Comparison of ENCODE assay signal across 22 cellular contexts in genomic region chr13:90413548-90413947, GRCh38.
DNase-seq lines count a peak whose midpoint lies in the region; ATAC-seq, FAIRE-seq and TF ChIP-seq lines count a peak whose summit lies in the region.
"Had no signal": no experiment of that assay in that cellular context is flagged by ENCODE, and none has a peak within 500 bp of the region (broad histone marks: within the 10 kb centered on the region; RNA-seq: fewer than 3 reads in every experiment).

No MANE protein-coding gene starts in this region.

- H3K4me2 ChIP-seq in SK-N-SH, result no peak overlapping the region
- H3K4me2 ChIP-seq in K562 (ENCODE audit: insufficient read depth, low read length), result no peak overlapping the region
- H3K4me2 ChIP-seq: BLaER1 had no signal

- H3K9me2 ChIP-seq in SK-N-SH, result no peaks in the 10 kb centered on the region

- TF ChIP-seq POLR2A in K562 (conservative IDR thresholded peaks at IDR 0.05), result no peak
- no peak for TF ChIP-seq POLR2A in gastroesophageal sphincter (IDR thresholded peaks at IDR 0.05)

- H3K4me3 ChIP-seq in SK-N-SH (ENCODE audit: low read depth in 2 of 2, low read length in 1 of 2) (no peak overlapping the region), K562 (no peak overlapping the region), pancreas (no peak overlapping the region), gastroesophageal sphincter (no peak overlapping the region)
- H3K4me3 ChIP-seq: BLaER1, GM12878 had no signal

- H3K27me3 ChIP-seq in SK-N-SH (ENCODE audit: insufficient read depth) (no peaks in the 10 kb centered on the region), K562 (ENCODE audit: control insufficient read depth in 2 of 2, insufficient read depth in 2 of 2, low read length in 2 of 2) (no peaks in the 10 kb centered on the region), pancreas (no peaks in the 10 kb centered on the region), gastroesophageal sphincter (no peaks in the 10 kb centered on the region)
- H3K27me3 ChIP-seq: BE2C, BLaER1 had no signal

- H3K9ac ChIP-seq in SK-N-SH, result no peak overlapping the region
- no peak overlapping the region for H3K9ac ChIP-seq in K562 (ENCODE audit: insufficient read depth in 1 of 2, low read depth in 2 of 2, low read length in 2 of 2)
- H3K9ac ChIP-seq: BLaER1 had no signal

- H3K4me1 ChIP-seq in SK-N-SH (ENCODE audit: control insufficient read depth in 1 of 2, insufficient read depth in 2 of 2, low read depth in 1 of 2, low read length in 1 of 2) (peaks cover 0 to 28% of the 10 kb centered on the region in 2 experiments; a peak in 3 of 4 replicates), K562 (replicated peaks in 1 of 2; ENCODE audit: control insufficient read depth in 2 of 2, insufficient read depth in 2 of 2, low read length in 2 of 2) (no peaks in the 10 kb centered on the region), pancreas (no peaks in the 10 kb centered on the region), gastroesophageal sphincter (no peaks in the 10 kb centered on the region)
- H3K4me1 ChIP-seq: BE2C, BLaER1 had no signal

- POLR2A ChIA-PET in SK-N-SH (lab: Yijun Ruan, JAX), result no interaction called here
- POLR2A ChIA-PET in K562 (lab: Yijun Ruan, JAX), result interaction anchor here (0.6 to 0.9 kb wide), 2 partner anchors 11 to 527 kb away, joined by 3 read pairs; no protein-coding TSS in a partner anchor

- H3K36me3 ChIP-seq in SK-N-SH (replicated peaks in 1 of 2; ENCODE audit: control insufficient read depth in 1 of 2, insufficient read depth in 2 of 2, low read length in 1 of 2) (no peaks in the 10 kb centered on the region), K562 (ENCODE audit: control insufficient read depth, insufficient read depth, low read length) (no peaks in the 10 kb centered on the region), pancreas (no peaks in the 10 kb centered on the region), gastroesophageal sphincter (no peaks in the 10 kb centered on the region)
- H3K36me3 ChIP-seq: BE2C, BLaER1 had no signal

- TF ChIP-seq RAD21 in SK-N-SH (IDR thresholded peaks at IDR 0.05; ENCODE audit: low read length), result no peak
- TF ChIP-seq RAD21 in K562 (CRISPR knock-in tag; conservative IDR thresholded peaks at IDR 0.05 in 1 of 2, IDR thresholded peaks at IDR 0.05 in 1 of 2), result no peak

- TF ChIP-seq CTCF in SK-N-SH (IDR thresholded peaks at IDR 0.05), result no peak
- no peak for TF ChIP-seq CTCF in K562 (IDR thresholded peaks at IDR 0.05 in 2 of 3, conservative IDR thresholded peaks at IDR 0.05 in 1 of 3; ENCODE audit: insufficient read depth in 2 of 3, low read depth in 1 of 3, low read length in 3 of 3)
- no peak for TF ChIP-seq CTCF in pancreas (IDR thresholded peaks at IDR 0.05)
- no peak for TF ChIP-seq CTCF in gastroesophageal sphincter (IDR thresholded peaks at IDR 0.05)

- H3K27ac ChIP-seq in SK-N-SH (ENCODE audit: low read depth in 2 of 2, low read length in 1 of 2) (no peak overlapping the region), K562 (ENCODE audit: extremely low read depth, low read depth, low read length) (no peak overlapping the region), pancreas (no peak overlapping the region), gastroesophageal sphincter (no peak overlapping the region)
- H3K27ac ChIP-seq: 22Rv1, BLaER1 had no signal

- 0 out of 2 replicates have a peak overlapping the region, but pooled peaks have one; percentile 13 for H2AFZ ChIP-seq in SK-N-SH (ENCODE audit: low read depth)
- H2AFZ ChIP-seq in K562 (ENCODE audit: low read depth, low read length), result no peak overlapping the region

- H3F3A ChIP-seq in SK-N-SH (replicated peaks; ENCODE audit: insufficient read depth), result peaks cover 22% of the 10 kb centered on the region

- H4K20me1 ChIP-seq in SK-N-SH (ENCODE audit: insufficient read depth) (no peaks in the 10 kb centered on the region), K562 (replicated peaks; ENCODE audit: control insufficient read depth, insufficient read depth, low read length) (no peaks in the 10 kb centered on the region)
- H4K20me1 ChIP-seq: BLaER1 had no signal

- DNase-seq in SK-N-SH (no peak), K562 (ENCODE audit: extremely low read depth in 1 of 4, low spot score in 3 of 4) (no peak), pancreas (no peak)
- DNase-seq: ACHN; BE2C; C1 segment of cervical spinal cord; Calu3; CD4-positive, alpha-beta memory T cell; CD4-positive, CD25-positive, alpha-beta regulatory T cell; CD8-positive, alpha-beta memory T cell; COR-L47; DMS79 treated with DMSO at 0.1 percent for 48 hours; GDM1 had no signal

- in situ Hi-C loops in K562 (cut with MboI), result no loop called here

- BruUV-seq in K562 (replicated peaks; lab: Mats Ljungman, UMichigan), result no TSS peak

- no peaks in the 10 kb centered on the region for H3K9me1 ChIP-seq in K562 (ENCODE audit: control insufficient read depth, insufficient read depth, low read length)

- H3K9me3 ChIP-seq in SK-N-SH (no peaks in the 10 kb centered on the region), K562 (replicated peaks; ENCODE audit: control insufficient read depth, insufficient read depth, low read depth, low read length) (no peaks in the 10 kb centered on the region; the same call in 1 of the 2 replicates), pancreas (no peaks in the 10 kb centered on the region), gastroesophageal sphincter (no peaks in the 10 kb centered on the region)
- H3K9me3 ChIP-seq: BE2C, BLaER1 had no signal

- no peaks in the 10 kb centered on the region for H3K79me2 ChIP-seq in SK-N-SH (ENCODE audit: insufficient read depth)
- H3K79me2 ChIP-seq in K562 (ENCODE audit: control insufficient read depth, insufficient read depth, low read length), result no peaks in the 10 kb centered on the region

- WGBS in SK-N-SH (ENCODE audit: low lambda C conversion rate), result 0% methylated on average over 1 of the region's 1 CpG
- 0% methylated on average over 1 of the region's 1 CpG for WGBS in K562 (ENCODE audit: insufficient coverage, low coverage, missing lambda C conversion rate)
- 0% methylated on average over 1 of the region's 1 CpG for WGBS in pancreas, 2 donors
- WGBS in gastroesophageal sphincter (ENCODE audit: low coverage in 1 of 2), 2 donors, result 0% methylated on average over 1 of the region's 1 CpG

- CTCF ChIA-PET in SK-N-SH (lab: Yijun Ruan, JAX), result no interaction called here
- CTCF ChIA-PET in K562 (lab: Yijun Ruan, JAX; ENCODE audit: low intra/inter-chr PET ratio), result no interaction called here

- intact Hi-C loops in K562 (cut with micrococcal nuclease), result no loop called here
- intact Hi-C loops in pancreas (cut with DNase I), result no loop called here

- FAIRE-seq in K562 (lab: Jason Lieb, UNC), result no peak
- peak; percentile 54 for FAIRE-seq in pancreas (lab: Jason Lieb, UNC)
- FAIRE-seq: D721Med, GM12878, GM12892, GM18507 had no signal

- ATAC-seq in SK-N-SH treated with all-trans-retinoic acid at 6 μM for 48 hours (no peak), K562 (no peak), pancreas (no peak), HG03439 (IDR thresholded peaks at IDR 0.05; ENCODE audit: unreplicated experiment) (no peak), gastroesophageal sphincter (no peak)
- ATAC-seq: GM12878 had no signal

- TF ChIP-seq EP300 in SK-N-SH (IDR thresholded peaks at IDR 0.05; ENCODE audit: borderline replicate concordance in 1 of 2, low read depth in 1 of 2, low read length in 1 of 2), result no peak
- no peak for TF ChIP-seq EP300 in K562 (IDR thresholded peaks at IDR 0.05; ENCODE audit: low read length)
- TF ChIP-seq EP300 in gastroesophageal sphincter (IDR thresholded peaks at IDR 0.05), result no peak

TF ChIP-seq in SK-N-SH, 30 proteins besides CTCF, POLR2A, EP300 and RAD21 (continues in another document):
- TF ChIP-seq, protein P1, sequence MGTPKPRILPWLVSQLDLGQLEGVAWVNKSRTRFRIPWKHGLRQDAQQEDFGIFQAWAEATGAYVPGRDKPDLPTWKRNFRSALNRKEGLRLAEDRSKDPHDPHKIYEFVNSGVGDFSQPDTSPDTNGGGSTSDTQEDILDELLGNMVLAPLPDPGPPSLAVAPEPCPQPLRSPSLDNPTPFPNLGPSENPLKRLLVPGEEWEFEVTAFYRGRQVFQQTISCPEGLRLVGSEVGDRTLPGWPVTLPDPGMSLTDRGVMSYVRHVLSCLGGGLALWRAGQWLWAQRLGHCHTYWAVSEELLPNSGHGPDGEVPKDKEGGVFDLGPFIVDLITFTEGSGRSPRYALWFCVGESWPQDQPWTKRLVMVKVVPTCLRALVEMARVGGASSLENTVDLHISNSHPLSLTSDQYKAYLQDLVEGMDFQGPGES (IDR thresholded peaks at IDR 0.05; ENCODE audit: low read depth, low read length), result no peak
- TF ChIP-seq TEAD4 (IDR thresholded peaks at IDR 0.05; ENCODE audit: borderline replicate concordance, insufficient read depth) (no peak), GATA2 (CRISPR knock-in tag; IDR thresholded peaks at IDR 0.05) (no peak), POLR2AphosphoS5 (IDR thresholded peaks at IDR 0.05; ENCODE audit: low read depth, low read length) (no peak)

TF ChIP-seq in SK-N-SH treated with all-trans-retinoic acid at 6 μM for 48 hours, 23 proteins besides CTCF, POLR2A, EP300 and RAD21 (continues in another document):
- TF ChIP-seq ESRRG (CRISPR knock-in tag; IDR thresholded peaks at IDR 0.05) (no peak), BACH2 (CRISPR knock-in tag; IDR thresholded peaks at IDR 0.05; ENCODE audit: borderline replicate concordance) (no peak), PPARA (CRISPR knock-in tag; IDR thresholded peaks at IDR 0.05; ENCODE audit: borderline replicate concordance) (no peak), ZFP30 (CRISPR knock-in tag; IDR thresholded peaks at IDR 0.05) (no peak)

TF ChIP-seq in K562, 482 proteins besides CTCF, POLR2A, EP300 and RAD21:
- peak; percentile 31; the same call in 1 of the 2 replicates for TF ChIP-seq ZNF274 (IDR thresholded peaks at IDR 0.05; ENCODE audit: borderline replicate concordance, low read depth, low read length)
- TF ChIP-seq TFAM (CRISPR knock-in tag; conservative IDR thresholded peaks at IDR 0.05), result peak; percentile 92; the same call in 1 of the 2 replicates
- TF ChIP-seq ZNF217 (CRISPR knock-in tag; IDR thresholded peaks at IDR 0.05), result no peak
- peak in 1 of 2 experiments; percentile 19 for TF ChIP-seq NCOA2 (IDR thresholded peaks at IDR 0.05; ENCODE audit: partially characterized antibody in 2 of 2)
- TF ChIP-seq CXXC5 (CRISPR knock-in tag; IDR thresholded peaks at IDR 0.05), result no peak
